In genomic region chr10:565146-565545, GRCh38 we compare ENCODE assay signal across 27 cellular contexts.
"Had no signal": no experiment of that assay in that cellular context is flagged by ENCODE, and none has a peak within 500 bp of the region (broad histone marks: within the 10 kb centered on the region; RNA-seq: fewer than 3 reads in every experiment).

No MANE protein-coding gene starts in this region.

- H3K4me3 Mint-ChIP-seq: naive thymus-derived CD8-positive, alpha-beta T cell; nephron; neural progenitor cell; stimulated activated effector memory CD8-positive, alpha-beta T cell treated with anti-CD3 and anti-CD28 coated beads, Interleukin-12 subunit alpha, Interleukin-12 subunit beta, amount 100 ng/mL, for 72 hours; stimulated activated naive B cell treated with anti-CD40 and anti-IgM and Interleukin-4, amounts not matched to agents 10 μg/mL and 1 μg/mL and 100 μg/mL, for 72 hours; stimulated activated naive CD8-positive, alpha-beta T cell treated with anti-CD3 and anti-CD28 coated beads, Interleukin-15, Interleukin-2, amounts not matched to agents 100 ng/mL and 50 ng/mL, for 24 hours had no signal

- H3K4me1 Mint-ChIP-seq: naive thymus-derived CD8-positive, alpha-beta T cell; stimulated activated effector memory CD8-positive, alpha-beta T cell treated with anti-CD3 and anti-CD28 coated beads, Interleukin-12 subunit alpha, Interleukin-12 subunit beta, amount 100 ng/mL, for 72 hours; stimulated activated naive B cell treated with anti-CD40 and anti-IgM and Interleukin-4, amounts not matched to agents 10 μg/mL and 1 μg/mL and 100 μg/mL, for 72 hours had no signal

- H3K36me3 ChIP-seq: neural progenitor cell, ovary, right lobe of liver, sigmoid colon, stomach, thoracic aorta, thyroid gland, tibial nerve, upper lobe of right lung, uterus had no signal

- H3K36me3 Mint-ChIP-seq: stimulated activated effector memory CD8-positive, alpha-beta T cell treated with anti-CD3 and anti-CD28 coated beads, Interleukin-12 subunit alpha, Interleukin-12 subunit beta, amount 100 ng/mL, for 72 hours had no signal

- H3K4me1 ChIP-seq: neural progenitor cell, upper lobe of right lung, uterus had no signal

- ATAC-seq: naive thymus-derived CD8-positive, alpha-beta T cell; psoas muscle; right cardiac atrium; right lobe of liver; stimulated activated effector memory CD8-positive, alpha-beta T cell treated with anti-CD3 and anti-CD28 coated beads, Interleukin-12 subunit alpha, Interleukin-12 subunit beta, amount 100 ng/mL, for 72 hours; stimulated activated naive B cell treated with anti-CD40 and anti-IgM and Interleukin-4, amounts not matched to agents 10 μg/mL and 1 μg/mL and 100 μg/mL, for 72 hours; upper lobe of right lung had no signal

- H3K27ac ChIP-seq: neural progenitor cell, ovary, parathyroid adenoma, psoas muscle, right lobe of liver, sigmoid colon, stomach, thoracic aorta, thyroid gland, tibial nerve, upper lobe of right lung, uterus had no signal

- H3K27me3 Mint-ChIP-seq: progenitor cell of endocrine pancreas had no signal

- H3K9me3 ChIP-seq: ovary, psoas muscle, right lobe of liver, thoracic aorta, thyroid gland, upper lobe of right lung, uterus had no signal

- DNase-seq: naive thymus-derived CD8-positive, alpha-beta T cell; occipital lobe; ovary; psoas muscle; right cardiac atrium; right lobe of liver; sigmoid colon; small intestine; stimulated activated CD4-positive, alpha-beta T cell treated with anti-CD3 and anti-CD28 coated beads, Interleukin-15, amount 100 ng/mL, for 24 hours; stimulated activated CD4-positive, alpha-beta T cell treated with anti-CD3 and anti-CD28 coated beads, Interleukin-2, amount 100 ng/mL, for 24 hours; stimulated activated CD4-positive, alpha-beta T cell treated with anti-CD3 and anti-CD28 coated beads, Interleukin-2, amount 100 ng/mL, for 48 hours; stimulated activated CD4-positive, alpha-beta T cell treated with anti-CD3 and anti-CD28 coated beads, Interleukin-4, amount 100 ng/mL, for 24 hours; stimulated activated naive B cell treated with anti-CD40 and anti-IgM and Interleukin-4, amounts not matched to agents 10 μg/mL and 1 μg/mL and 100 μg/mL, for 72 hours; stimulated activated naive CD4-positive, alpha-beta T cell treated with Interleukin-2 at 50 U/mL for 16 hours; stomach; thyroid gland; trophoblast cell; upper lobe of right lung; uterus had no signal

- H3K27ac Mint-ChIP-seq: naive thymus-derived CD8-positive, alpha-beta T cell; neural progenitor cell; progenitor cell of endocrine pancreas; stimulated activated effector memory CD8-positive, alpha-beta T cell treated with anti-CD3 and anti-CD28 coated beads, Interleukin-12 subunit alpha, Interleukin-12 subunit beta, amount 100 ng/mL, for 72 hours; stimulated activated naive B cell treated with anti-CD40 and anti-IgM and Interleukin-4, amounts not matched to agents 10 μg/mL and 1 μg/mL and 100 μg/mL, for 72 hours; stimulated activated naive CD8-positive, alpha-beta T cell treated with anti-CD3 and anti-CD28 coated beads, Interleukin-15, Interleukin-2, amounts not matched to agents 100 ng/mL and 50 ng/mL, for 24 hours had no signal

- H3K27me3 ChIP-seq: neural progenitor cell, ovary, right lobe of liver, sigmoid colon, stomach, thyroid gland, tibial nerve, upper lobe of right lung, uterus had no signal

- H3K4me3 ChIP-seq: neural progenitor cell, ovary, psoas muscle, right lobe of liver, sigmoid colon, stomach, thoracic aorta, thyroid gland, tibial nerve, upper lobe of right lung, uterus had no signal

- H3K4me2 ChIP-seq: neural progenitor cell had no signal

- H3K9ac ChIP-seq: neural progenitor cell, parathyroid adenoma had no signal

- H2AFZ ChIP-seq: neural progenitor cell, parathyroid adenoma had no signal
